Comparison of ENCODE assay signal across 10 cellular contexts in genomic region chr12:45966486-45966885, GRCh38. TPM values are rescaled to one million over a fixed set of nuclear protein-coding genes. Genes with fewer than 3 reads are reported as not detected.
DNase-seq lines count a peak whose midpoint lies in the region; ATAC-seq and TF ChIP-seq lines count a peak whose summit lies in the region.
"Had no signal": no experiment of that assay in that cellular context is flagged by ENCODE, and none has a peak within 500 bp of the region (broad histone marks: within the 10 kb centered on the region; RNA-seq: fewer than 3 reads in every experiment).

No MANE protein-coding gene starts in this region.

- 15% methylated on average over 1 of the region's 1 CpG for WGBS in right cardiac atrium
- whole genome bisulfite sequencing in sigmoid colon, 2 donors: 44 to 54% methylated on average over 1 of the region's 1 CpG

- TF ChIP-seq POLR2A in sigmoid colon (IDR thresholded peaks at IDR 0.05): no peak

- peaks cover 7 to 51% of the 10 kb centered on the region in 2 donors for H3K4me1 ChIP-seq in ascending aorta
- H3K4me1 ChIP-seq in right cardiac atrium (ENCODE audit: control insufficient read depth, insufficient read depth, low read length): peaks cover 6% of the 10 kb centered on the region
- H3K4me1 ChIP-seq in sigmoid colon: peaks cover 0 to 66% (median 53%) of the 10 kb centered on the region in 4 donors

- DNase-seq in HFFc6 (peak; percentile 69), ascending aorta (ENCODE audit: low spot score in 2 of 2) (no peak), right cardiac atrium (no peak), sigmoid colon (no peak), T-helper 9 cell (no peak)
- no peak for DNase-seq in stimulated activated CD4-positive, alpha-beta T cell treated with anti-CD3 and anti-CD28 coated beads, Interleukin-2, amount 100 ng/mL, for 24 hours
- DNase-seq in NK-92 treated with Interleukin-12 subunit alpha and Interleukin-12 subunit beta, amount 100 ng/mL, for 24 hours (lab: John Stamatoyannopoulos, UW): no peak
- DNase-seq: activated naive CD4-positive, alpha-beta T cell treated with anti-CD3 and anti-CD28 coated beads, Interleukin-2, amount 50 U/mL, for 16 hours; T-helper 2 cell had no signal

- peaks cover 4% of the 10 kb centered on the region; the same call in 1 of the 2 replicates for H3K27me3 Mint-ChIP-seq in HFFc6 (ENCODE audit: insufficient read depth)

- intact Hi-C loops in ascending aorta (cut with DNase I) (no loop called here), right cardiac atrium (cut with DNase I) (no loop called here), sigmoid colon (cut with DNase I) (no loop called here)

- H3K27ac ChIP-seq in ascending aorta (peak overlapping the region; percentile 27 to 60), right cardiac atrium (ENCODE audit: low read length) (no peak overlapping the region), sigmoid colon (peak overlapping the region in 3 of 4 donors; percentile 20 to 53 (median 42))

- H3K27ac Mint-ChIP-seq in HFFc6: peak overlapping the region; percentile 44

- peak; percentile 77 to 90 for ATAC-seq in right cardiac atrium
- ATAC-seq: stimulated activated effector memory CD8-positive, alpha-beta T cell treated with anti-CD3 and anti-CD28 coated beads, Interleukin-12 subunit alpha, Interleukin-12 subunit beta, amount 100 ng/mL, for 72 hours had no signal

- TF ChIP-seq EP300 in sigmoid colon (IDR thresholded peaks at IDR 0.05): no peak

- no peak for TF ChIP-seq CTCF in HFFc6 (IDR thresholded peaks at IDR 0.05)
- no peak for TF ChIP-seq CTCF in ascending aorta (IDR thresholded peaks at IDR 0.05)
- TF ChIP-seq CTCF in sigmoid colon (IDR thresholded peaks at IDR 0.05): no peak

- peaks cover 6% of the 10 kb centered on the region for H3K9me3 Mint-ChIP-seq in HFFc6
- H3K9me3 Mint-ChIP-seq: stimulated activated effector memory CD8-positive, alpha-beta T cell treated with anti-CD3 and anti-CD28 coated beads, Interleukin-12 subunit alpha, Interleukin-12 subunit beta, amount 100 ng/mL, for 72 hours had no signal

- H3K4me1 Mint-ChIP-seq in HFFc6 (ENCODE audit: low read depth): peaks cover 63% of the 10 kb centered on the region

- H3K36me3 ChIP-seq in ascending aorta (peaks cover 5 to 11% of the 10 kb centered on the region in 2 donors), sigmoid colon (peaks cover 0 to 24% (median 4%) of the 10 kb centered on the region in 4 donors)

- H3K4me3 ChIP-seq in ascending aorta: peak overlapping the region in 1 of 2 donors; percentile 2
- no peak overlapping the region for H3K4me3 ChIP-seq in right cardiac atrium (ENCODE audit: low read length)
- H3K4me3 ChIP-seq in sigmoid colon: no peak overlapping the region

- peak overlapping the region; percentile 48 for H3K4me3 Mint-ChIP-seq in HFFc6
- H3K4me3 Mint-ChIP-seq: stimulated activated effector memory CD8-positive, alpha-beta T cell treated with anti-CD3 and anti-CD28 coated beads, Interleukin-12 subunit alpha, Interleukin-12 subunit beta, amount 100 ng/mL, for 72 hours had no signal

- H3K36me3 Mint-ChIP-seq in HFFc6 (ENCODE audit: low read depth): peaks cover 46% of the 10 kb centered on the region

- H3K27me3 ChIP-seq in ascending aorta (no peaks in the 10 kb centered on the region), right cardiac atrium (ENCODE audit: control insufficient read depth, insufficient read depth) (no peaks in the 10 kb centered on the region), sigmoid colon (no peaks in the 10 kb centered on the region)

- H3K9me3 ChIP-seq in ascending aorta (no peaks in the 10 kb centered on the region), right cardiac atrium (ENCODE audit: control insufficient read depth, low read length) (no peaks in the 10 kb centered on the region), sigmoid colon (no peaks in the 10 kb centered on the region)

RNA-seq across cellular contexts. Expression of gene SCAF11, which starts 23.9 kb away (rescaled TPM):
- 100 to 1,000 TPM; 108 to 130 (median 115) TPM for total RNA-seq in HFFc6 (2021; fragmentation: NEBNext Ultra II Directional; extraction: Animal tissue kit (Norgen Biotek cat#: 25700))
- total RNA-seq in ascending aorta (35.7 TPM), right cardiac atrium (10 to 100 TPM; 79.7 to 93.7 (median 82.9) TPM), sigmoid colon (100 to 1,000 TPM; 116 to 165 (median 127) TPM)
- polyA plus RNA-seq in right cardiac atrium (23.5 TPM), sigmoid colon (10 to 100 TPM; 27.6 to 37.5 (median 30.7) TPM)
